Comparison of ENCODE assay signal across 8 cellular contexts in genomic region chr3:128879125-128879969, GRCh38. TPM values are rescaled to one million over a fixed set of nuclear protein-coding genes. Genes with fewer than 3 reads are reported as not detected.
DNase-seq lines count a peak whose midpoint lies in the region; ATAC-seq, FAIRE-seq and TF ChIP-seq lines count a peak whose summit lies in the region.

Gene ACAD9 (plus strand): TSS chr3:128879620. CDS start chr3:128879692, 72 bp downstream.

- H3K4me1 ChIP-seq in right atrium auricular region (peaks cover 0 to 49% of the 10 kb centered on the region in 2 donors), psoas muscle (peaks cover 44% of the 10 kb centered on the region)

- no peaks in the 10 kb centered on the region for H3K9me3 ChIP-seq in right atrium auricular region
- H3K9me3 ChIP-seq in psoas muscle = no peaks in the 10 kb centered on the region

- ATAC-seq in GM18499 (IDR thresholded peaks at IDR 0.05; ENCODE audit: insufficient read depth, unreplicated experiment) (peak; percentile 73), HG02943 (IDR thresholded peaks at IDR 0.05; ENCODE audit: low read depth, unreplicated experiment) (peak; percentile 68), psoas muscle (peak; percentile 91 to 96 (median 94))

- DNase-seq in NCI-H187 treated with DMSO at 0.1 percent for 48 hours (lab: John Stamatoyannopoulos, UW) (peak; percentile 72), anterior cingulate cortex (lab: John Stamatoyannopoulos, UW) (peak; percentile 81 to 99 (median 96)), right atrium auricular region (ENCODE audit: low spot score) (peak; percentile 98), psoas muscle (peak; percentile 97 to 99), urothelium cell line (ENCODE audit: low spot score) (peak; percentile 99)

- H3K27ac ChIP-seq in right atrium auricular region = peak within 1 kb of the TSS; percentile 96 to 98
- peak within 1 kb of the TSS; percentile 97 for H3K27ac ChIP-seq in psoas muscle

- peak; percentile 91 for FAIRE-seq in urothelium cell line (lab: Jason Lieb, UNC)

- H3K36me3 ChIP-seq in right atrium auricular region (peaks cover 7% of the 10 kb centered on the region), psoas muscle (ENCODE audit: insufficient read depth in 1 of 2, low read depth in 1 of 2) (peaks cover 4 to 9% of the 10 kb centered on the region in 2 donors)

- intact Hi-C loops in T-helper 2 cell treated with Interferon-gamma antibody and Interleukin-4, amounts not matched to agents 100 ng/mL and 5 ng/mL, for 36 hours (cut with micrococcal nuclease) = loop anchor here (1.0 to 5.0 kb wide), 11 partner anchors 33 to 1013 kb away; partner anchors contain the start of genes COPG1, IFT122, RAB7A and RPN1
- intact Hi-C loops in psoas muscle (cut with DNase I) = loop anchor here (1.0 to 5.0 kb wide), 3 partner anchors 34 to 197 kb away; no protein-coding TSS in a partner anchor

- H3K4me3 ChIP-seq in right atrium auricular region (peak within 1 kb of the TSS; percentile 78 to 82), psoas muscle (peak within 1 kb of the TSS; percentile 93)

- WGBS in psoas muscle, 3 donors = 0 to 1% (median 0%) methylated on average over 64 to 65 of the region's 65 CpGs

- H3K27me3 ChIP-seq in right atrium auricular region (no peaks in the 10 kb centered on the region), psoas muscle (ENCODE audit: insufficient read depth in 3 of 3, low read length in 2 of 3) (no peaks in the 10 kb centered on the region)

- TF ChIP-seq CTCF in right atrium auricular region (IDR thresholded peaks at IDR 0.05) (no peak), psoas muscle (IDR thresholded peaks at IDR 0.05) (no peak)

RNA-seq across cellular contexts. Expression of gene ACAD9, which starts in this region (rescaled TPM):
- 64.3 and 66.9 TPM in 2 replicates for total RNA-seq in T-helper 2 cell treated with Interferon-gamma antibody and Interleukin-4, amounts not matched to agents 100 ng/mL and 5 ng/mL, for 36 hours
- total RNA-seq in right atrium auricular region = 10 to 100 TPM; 27.6 to 34.3 TPM
- 10 to 100 TPM; 23.9 to 47.8 (median 32.6) TPM for total RNA-seq in psoas muscle
- polyA plus RNA-seq in psoas muscle = 10 to 100 TPM; 17.0 to 30.0 (median 23.4) TPM

Comparison
In these comparisons a context has a peak if more than half of its experiments do, and no peak if none do; other contexts are left out.
1. Peak in every context shown above with its lines: DNase-seq, ATAC-seq, H3K4me3 ChIP-seq and H3K27ac ChIP-seq.